In genomic region chr22:37676691-37677627, GRCh38 we compare ENCODE assay signal across 8 cellular contexts. TPM values are rescaled to one million over a fixed set of nuclear protein-coding genes. Genes with fewer than 3 reads are reported as not detected.
DNase-seq lines count a peak whose midpoint lies in the region; FAIRE-seq and TF ChIP-seq lines count a peak whose summit lies in the region.

No MANE protein-coding gene starts in this region.

- H3K9me3 Mint-ChIP-seq in MCF 10A (ENCODE audit: unreplicated experiment) = no peaks in the 10 kb centered on the region

- H3K9ac ChIP-seq in keratinocyte (ENCODE audit: control insufficient read depth, extremely low read depth, insufficient read depth, low read length) = peak overlapping the region; percentile 83

- TSS peak; percentile 95 for BruUV-seq in MCF 10A (replicated peaks; lab: Mats Ljungman, UMichigan)

- no peaks in the 10 kb centered on the region for H3K27me3 ChIP-seq in WERI-Rb-1 (ENCODE audit: insufficient read depth, low read depth, severe bottlenecking)
- no peaks in the 10 kb centered on the region for H3K27me3 ChIP-seq in keratinocyte (ENCODE audit: control insufficient read depth, extremely low read depth, insufficient read depth, low read length)

- no peaks in the 10 kb centered on the region for H3K9me3 ChIP-seq in WERI-Rb-1 (ENCODE audit: severe bottlenecking)
- no peaks in the 10 kb centered on the region for H3K9me3 ChIP-seq in keratinocyte (ENCODE audit: control insufficient read depth, low read depth, low read length)

- peak overlapping the region; percentile 66 for H3K27ac Mint-ChIP-seq in MCF 10A (ENCODE audit: low read depth, unreplicated experiment)

- intact Hi-C loops in MCF 10A (cut with micrococcal nuclease) = loop anchor here (2.0 to 5.0 kb wide), 2 partner anchors 18 to 70 kb away; partner anchors contain the start of genes GGA1 and PDXP

- FAIRE-seq in keratinocyte (lab: Jason Lieb, UNC) = peak; percentile 26

- CTCF ChIA-PET in MCF 10A (lab: Yijun Ruan, JAX) = interaction anchor here (0.6 to 2.6 kb wide), 4 partner anchors 34 to 186 kb away, joined by 3 to 11 read pairs (median 7); no protein-coding TSS in a partner anchor

- no peaks in the 10 kb centered on the region for H3K36me3 ChIP-seq in WERI-Rb-1
- H3K36me3 ChIP-seq in keratinocyte (ENCODE audit: control insufficient read depth in 2 of 2, extremely low read depth in 1 of 2, insufficient read depth in 2 of 2, low read length in 2 of 2) = peaks cover 0 to 4% of the 10 kb centered on the region in 2 experiments

- no peak for TF ChIP-seq CTCF in HFF-Myc (IDR thresholded peaks at IDR 0.05; ENCODE audit: low read depth, low read length, missing control alignments)
- no peak for TF ChIP-seq CTCF in WERI-Rb-1 (IDR thresholded peaks at IDR 0.05; ENCODE audit: low read depth, low read length)
- no peak for TF ChIP-seq CTCF in MCF 10A (IDR thresholded peaks at IDR 0.05; ENCODE audit: unreplicated experiment)
- TF ChIP-seq CTCF in keratinocyte (optimal IDR thresholded peaks at IDR 0.05 in 1 of 3, IDR thresholded peaks at IDR 0.05 in 1 of 3, conservative IDR thresholded peaks at IDR 0.05 in 1 of 3; ENCODE audit: extremely low read depth in 1 of 3, insufficient read depth in 2 of 3, low read length in 3 of 3) = no peak

- H2AFZ ChIP-seq in keratinocyte (ENCODE audit: control insufficient read depth, low read length) = peak overlapping the region; percentile 49

- H3K27me3 Mint-ChIP-seq in MCF 10A (ENCODE audit: insufficient read depth, unreplicated experiment) = no peaks in the 10 kb centered on the region

- peak overlapping the region; percentile 75 for H3K4me3 Mint-ChIP-seq in MCF 10A (ENCODE audit: unreplicated experiment)

- H3K4me1 Mint-ChIP-seq in MCF 10A (ENCODE audit: insufficient read depth, unreplicated experiment) = peaks cover 25% of the 10 kb centered on the region

- peaks cover 25% of the 10 kb centered on the region for H3K4me1 ChIP-seq in keratinocyte (ENCODE audit: control insufficient read depth, extremely low read depth, insufficient read depth, low read length)

- no peaks in the 10 kb centered on the region for H3K9me1 ChIP-seq in keratinocyte (ENCODE audit: control insufficient read depth, extremely low read depth, insufficient read depth, low read length)

- dilution Hi-C loops in keratinocyte (cut with MboI; ENCODE audit: extremely low pct_ligation_motif_present, low sequenced_read_pairs) = no loop called here

- POLR2A ChIA-PET in MCF 10A (lab: Yijun Ruan, JAX) = interaction anchor here (0.6 to 5.1 kb wide), 12 partner anchors 9 to 901 kb away, joined by 3 to 49 read pairs (median 3); partner anchors contain the start of genes GGA1, IFT27, NOL12 and PDXP

- peaks cover 18% of the 10 kb centered on the region for H3K79me2 ChIP-seq in keratinocyte (ENCODE audit: control insufficient read depth, insufficient read depth, low read length)

- DNase-seq in GDM1 (lab: John Stamatoyannopoulos, UW) (peak; percentile 91), HFF-Myc (ENCODE audit: extremely low read depth, low read depth) (peak; percentile 92), NCI-H1930 (lab: John Stamatoyannopoulos, UW) (peak; percentile 71 to 72), WERI-Rb-1 (peak; percentile 90), MCF 10A (ENCODE audit: unreplicated experiment) (peak; percentile 94), keratinocyte (ENCODE audit: low read depth, low spot score) (peak; percentile 85), NCI-H1092 treated with DMSO at 0.1 percent for 48 hours (lab: John Stamatoyannopoulos, UW) (no peak)
- peak; percentile 90 for DNase-seq in stimulated activated CD4-positive, alpha-beta T cell treated with anti-CD3 and anti-CD28 coated beads, Interleukin-12 subunit alpha, Interleukin-12 subunit beta, amount 100 ng/mL, for 4 hours

- H3K4me2 ChIP-seq in keratinocyte (ENCODE audit: control insufficient read depth, extremely low read depth, insufficient read depth, low read depth, low read length) = peak overlapping the region; percentile 89

- H3K27ac ChIP-seq in WERI-Rb-1 = peak overlapping the region; percentile 61
- H3K27ac ChIP-seq in keratinocyte (ENCODE audit: control insufficient read depth, insufficient read depth, low read length) = peak overlapping the region; percentile 80

- H3K4me3 ChIP-seq in HFF-Myc (replicated peaks; ENCODE audit: low read depth, low read length) (peak overlapping the region; percentile 88), WERI-Rb-1 (ENCODE audit: low read depth, low read length) (peak overlapping the region; percentile 82), keratinocyte (ENCODE audit: control insufficient read depth in 2 of 3, extremely low read depth in 1 of 3, insufficient read depth in 2 of 3, low read depth in 1 of 3, low read length in 3 of 3) (peak overlapping the region; percentile 62 to 90 (median 70))

- peaks cover 7% of the 10 kb centered on the region for H4K20me1 ChIP-seq in keratinocyte (ENCODE audit: control insufficient read depth, extremely low read depth, insufficient read depth, low read length)

- H3K36me3 Mint-ChIP-seq in MCF 10A (ENCODE audit: insufficient read depth, unreplicated experiment) = peaks cover 38% of the 10 kb centered on the region

RNA-seq across cellular contexts. Expression of gene LGALS1, which starts 1.5 kb away (rescaled TPM):
- 1,407 and 1,635 TPM in 2 replicates for total RNA-seq in MCF 10A (2022)
- 1,629 to 5,918 TPM (median 2,086 TPM) in 3 replicates for polyA plus RNA-seq in keratinocyte
- polyA plus RNA-seq in keratinocyte (2011; ENCODE audit: low read depth) = 32.5 TPM
- polyA plus RNA-seq in keratinocyte (2011; cell fraction: cytosol; rRNA removed) = 1,190 and 2,669 TPM in 2 replicates
- polyA plus RNA-seq in keratinocyte (2011; cell fraction: nucleus; rRNA removed) = 846 and 991 TPM in 2 replicates
- 158 and 3,159 TPM in 2 replicates for polyA plus RNA-seq in keratinocyte (2012; ENCODE audit: low replicate concordance)
- 1,852 to 4,357 TPM (median 3,828 TPM) in 3 replicates for polyA minus RNA-seq in keratinocyte
- polyA minus RNA-seq in keratinocyte (2011; cell fraction: cytosol; rRNA and poly(A)+ RNA removed) = 1,483 TPM
- 326 and 338 TPM in 2 replicates for polyA minus RNA-seq in keratinocyte (2011; cell fraction: nucleus; rRNA and poly(A)+ RNA removed)

RNA-seq across cellular contexts. Expression of gene NOL12, which starts 9.2 kb away (rescaled TPM):
- total RNA-seq in MCF 10A (2022) = 47.1 and 50.8 TPM in 2 replicates
- polyA plus RNA-seq in keratinocyte = 22.1 to 23.8 TPM (median 22.1 TPM) in 3 replicates
- polyA plus RNA-seq in keratinocyte (2011; ENCODE audit: low read depth) = 6.3 TPM
- polyA plus RNA-seq in keratinocyte (2011; cell fraction: cytosol; rRNA removed) = 10.5 and 18.7 TPM in 2 replicates
- 29.4 and 31.4 TPM in 2 replicates for polyA plus RNA-seq in keratinocyte (2011; cell fraction: nucleus; rRNA removed)
- polyA plus RNA-seq in keratinocyte (2012; ENCODE audit: low replicate concordance) = 15.8 and 26.6 TPM in 2 replicates
- 7.2 to 17.4 TPM (median 8.1 TPM) in 3 replicates for polyA minus RNA-seq in keratinocyte
- polyA minus RNA-seq in keratinocyte (2011; cell fraction: cytosol; rRNA and poly(A)+ RNA removed) = 16.7 TPM
- polyA minus RNA-seq in keratinocyte (2011; cell fraction: nucleus; rRNA and poly(A)+ RNA removed) = 4.9 and 7.0 TPM in 2 replicates

RNA-seq across cellular contexts. Expression of gene PDXP, which starts 18.4 kb away (rescaled TPM):
- 10.3 and 10.5 TPM in 2 replicates for total RNA-seq in MCF 10A (2022)
- 4.6 to 6.3 TPM (median 5.2 TPM) in 3 replicates for polyA plus RNA-seq in keratinocyte
- polyA plus RNA-seq in keratinocyte (2011; ENCODE audit: low read depth) = 0.64 TPM
- 4.0 and 5.5 TPM in 2 replicates for polyA plus RNA-seq in keratinocyte (2011; cell fraction: cytosol; rRNA removed)
- polyA plus RNA-seq in keratinocyte (2011; cell fraction: nucleus; rRNA removed) = 1.2 and 2.5 TPM in 2 replicates
- 2.8 and 3.1 TPM in 2 replicates for polyA plus RNA-seq in keratinocyte (2012; ENCODE audit: low replicate concordance)
- 0.33 to 1.9 TPM (median 1.4 TPM) in 3 replicates for polyA minus RNA-seq in keratinocyte
- polyA minus RNA-seq in keratinocyte (2011; cell fraction: cytosol; rRNA and poly(A)+ RNA removed) = 6.7 TPM
- polyA minus RNA-seq in keratinocyte (2011; cell fraction: nucleus; rRNA and poly(A)+ RNA removed) = 0.95 and 1.4 TPM in 2 replicates

RNA-seq across cellular contexts. Expression of gene TRIOBP, which starts 19.9 kb away (rescaled TPM):
- 42.5 and 45.7 TPM in 2 replicates for total RNA-seq in MCF 10A (2022)
- 13.9 to 24.8 TPM (median 22.2 TPM) in 3 replicates for polyA plus RNA-seq in keratinocyte
- polyA plus RNA-seq in keratinocyte (2011; ENCODE audit: low read depth) = 13.4 TPM
- 26.8 and 39.1 TPM in 2 replicates for polyA plus RNA-seq in keratinocyte (2011; cell fraction: cytosol; rRNA removed)
- polyA plus RNA-seq in keratinocyte (2011; cell fraction: nucleus; rRNA removed) = 30.6 and 44.1 TPM in 2 replicates
- polyA plus RNA-seq in keratinocyte (2012; ENCODE audit: low replicate concordance) = 15.5 and 38.7 TPM in 2 replicates
- polyA minus RNA-seq in keratinocyte = 50.2 to 63.3 TPM (median 53.9 TPM) in 3 replicates
- polyA minus RNA-seq in keratinocyte (2011; cell fraction: cytosol; rRNA and poly(A)+ RNA removed) = 34.1 TPM
- 32.4 and 33.1 TPM in 2 replicates for polyA minus RNA-seq in keratinocyte (2011; cell fraction: nucleus; rRNA and poly(A)+ RNA removed)

RNA-seq across cellular contexts. Expression of gene SH3BP1, which starts 37.5 kb away (rescaled TPM):
- total RNA-seq in MCF 10A (2022) = 1.5 and 1.9 TPM in 2 replicates
- polyA plus RNA-seq in keratinocyte = 27.2 to 49.8 TPM (median 32.6 TPM) in 3 replicates
- polyA plus RNA-seq in keratinocyte (2011; ENCODE audit: low read depth) = 39.1 TPM
- polyA plus RNA-seq in keratinocyte (2011; cell fraction: cytosol; rRNA removed) = 40.0 and 72.9 TPM in 2 replicates
- 68.3 and 76.6 TPM in 2 replicates for polyA plus RNA-seq in keratinocyte (2011; cell fraction: nucleus; rRNA removed)
- 62.7 and 79.7 TPM in 2 replicates for polyA plus RNA-seq in keratinocyte (2012; ENCODE audit: low replicate concordance)
- 32.3 to 136 TPM (median 54.1 TPM) in 3 replicates for polyA minus RNA-seq in keratinocyte
- polyA minus RNA-seq in keratinocyte (2011; cell fraction: cytosol; rRNA and poly(A)+ RNA removed) = 59.5 TPM
- 27.0 and 32.3 TPM in 2 replicates for polyA minus RNA-seq in keratinocyte (2011; cell fraction: nucleus; rRNA and poly(A)+ RNA removed)
